ENCODE assay signal across 9 cellular contexts in the genomic region with DNA sequence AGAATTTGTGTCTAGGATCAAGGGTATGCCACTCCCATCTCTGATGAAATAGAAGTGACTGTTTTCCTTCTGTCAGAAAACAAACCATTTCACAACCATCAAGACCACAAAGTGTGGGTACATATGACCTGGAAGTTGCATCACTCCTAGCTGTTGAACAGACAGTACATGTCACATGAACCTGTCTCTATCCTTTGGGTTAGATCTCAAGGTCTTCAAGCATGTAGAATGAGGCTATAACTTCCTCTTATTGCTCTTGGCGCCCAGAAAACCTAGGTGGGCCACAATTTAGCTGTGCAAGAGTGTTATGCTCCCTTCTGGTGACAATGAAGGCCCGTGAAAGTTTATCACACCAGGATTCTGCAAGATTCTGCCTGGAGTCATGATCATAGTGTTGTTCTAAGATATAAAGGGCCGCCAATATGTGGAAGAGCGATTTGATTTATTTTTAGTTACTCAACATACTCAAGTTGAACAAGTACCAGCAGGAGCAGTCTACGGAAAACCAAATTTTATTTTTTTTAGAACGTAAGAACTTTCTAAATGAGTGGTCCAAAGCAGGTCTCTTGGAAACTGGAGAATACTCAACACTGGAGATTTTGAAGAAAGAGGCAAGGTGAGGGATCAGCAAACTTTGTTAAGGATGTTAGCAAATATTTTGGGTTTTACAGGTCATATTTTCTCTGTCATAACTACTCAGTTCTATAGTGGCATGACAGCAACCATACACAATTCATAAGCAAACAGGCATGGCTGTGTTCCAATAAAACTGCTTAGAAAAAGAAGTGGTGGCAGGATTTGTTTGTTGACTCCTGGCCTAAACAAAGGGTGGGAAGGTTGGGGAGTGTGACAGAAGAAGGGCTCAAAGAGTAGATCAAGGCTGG.
A peak's percentile ranks its signal among the peaks of the same experiment; 100 is the strongest.
DNase-seq lines count a peak whose midpoint lies in the region; ATAC-seq and TF ChIP-seq lines count a peak whose summit lies in the region.
"Had no signal": no experiment of that assay in that cellular context is flagged by ENCODE, and none has a peak within 500 bp of the region (broad histone marks: within the 10 kb centered on the region; RNA-seq: fewer than 3 reads in every experiment).

No MANE protein-coding gene starts in this region.

- H3K27me3 ChIP-seq in mammary epithelial cell (ENCODE audit: insufficient read depth, low read length), result no peaks in the 10 kb centered on the region
- H3K27me3 ChIP-seq: colonic mucosa had no signal

- H3K4me3 ChIP-seq in NB4 (ENCODE audit: low read depth, low read length), result peak overlapping the region; percentile 22
- H3K4me3 ChIP-seq in mammary epithelial cell (replicated peaks in 1 of 3; ENCODE audit: insufficient read depth in 1 of 3, low read depth in 2 of 3, low read length in 3 of 3), result no peak overlapping the region
- H3K4me3 ChIP-seq: colonic mucosa had no signal

- ATAC-seq in natural killer cell (peak in 2 of 3 donors; percentile 55 to 78), GM19395 (IDR thresholded peaks at IDR 0.05; ENCODE audit: unreplicated experiment) (no peak), HG02884 (IDR thresholded peaks at IDR 0.05; ENCODE audit: unreplicated experiment) (no peak)

- no peak for TF ChIP-seq POLR2A in NB4 (IDR thresholded peaks at IDR 0.05; ENCODE audit: extremely low read depth, insufficient read length)

- H3K27ac ChIP-seq in mammary epithelial cell (ENCODE audit: insufficient read depth, low read depth, low read length), result no peak overlapping the region
- H3K27ac ChIP-seq: colonic mucosa had no signal

- 97% methylated on average over 6 of the region's 6 CpGs for WGBS in mammary epithelial cell (ENCODE audit: low coverage, missing lambda C conversion rate)

- peak; percentile 45 for DNase-seq in EH (ENCODE audit: low read depth)
- peak; percentile 100 for DNase-seq in NB4 (ENCODE audit: low read depth)
- peak; percentile 73 for DNase-seq in mammary epithelial cell
- DNase-seq in natural killer cell, result no peak
- DNase-seq in kidney glomerular epithelial cell (lab: John Stamatoyannopoulos, UW), result no peak
- no peak for DNase-seq in NCI-H446 treated with DMSO at 0.1 percent for 48 hours (lab: John Stamatoyannopoulos, UW)
- DNase-seq: colonic mucosa had no signal

- no peaks in the 10 kb centered on the region for H3K9me3 ChIP-seq in mammary epithelial cell (replicated peaks; ENCODE audit: insufficient read depth, low read length)
- H3K9me3 ChIP-seq: colonic mucosa had no signal

- in situ Hi-C loops in mammary epithelial cell (cut with MboI; ENCODE audit: low sequenced_read_pairs in 2 of 2), result no loop called here

- no peak overlapping the region for H2AFZ ChIP-seq in mammary epithelial cell (ENCODE audit: low read depth, low read length)

- CTCF ChIA-PET in mammary epithelial cell (lab: Charles Lee; ENCODE audit: low non-redundant PET), result no interaction called here

- no peak overlapping the region for H3K9ac ChIP-seq in mammary epithelial cell (ENCODE audit: insufficient read depth, low read length)

- H3K4me2 ChIP-seq in mammary epithelial cell (ENCODE audit: insufficient read depth, low read depth, low read length), result no peak overlapping the region

- peaks cover 0 to 8% of the 10 kb centered on the region in 2 donors for H3K4me1 Mint-ChIP-seq in natural killer cell

- BruUV-seq in mammary epithelial cell (replicated peaks; lab: Mats Ljungman, UMichigan), result no TSS peak

- no peaks in the 10 kb centered on the region for H3K36me3 Mint-ChIP-seq in natural killer cell

- intact Hi-C loops in mammary epithelial cell (cut with micrococcal nuclease), result no loop called here
- intact Hi-C loops in natural killer cell (cut with micrococcal nuclease), result no loop called here

- dilution Hi-C loops in mammary epithelial cell (cut with HindIII; ENCODE audit: low sequenced_read_pairs), result no loop called here

- no peak overlapping the region for H3K4me3 Mint-ChIP-seq in natural killer cell

- H3K27ac Mint-ChIP-seq in natural killer cell, result no peak overlapping the region

- peaks cover 5 to 9% of the 10 kb centered on the region in 2 donors for H3K27me3 Mint-ChIP-seq in natural killer cell (ENCODE audit: low read depth in 2 of 2)

- TF ChIP-seq CTCF in NB4 (IDR thresholded peaks at IDR 0.05; ENCODE audit: low read depth, low read length) (no peak), mammary epithelial cell (conservative IDR thresholded peaks at IDR 0.05 in 1 of 2, IDR thresholded peaks at IDR 0.05 in 1 of 2; ENCODE audit: extremely low read depth in 1 of 2, insufficient read depth in 1 of 2, low read depth in 1 of 2, low read length in 2 of 2) (no peak), natural killer cell (IDR thresholded peaks at IDR 0.05) (no peak)

- H3K4me1 ChIP-seq in mammary epithelial cell (ENCODE audit: insufficient read depth, low read length), result peaks cover 3% of the 10 kb centered on the region
- H3K4me1 ChIP-seq: colonic mucosa had no signal

- H3K9me3 Mint-ChIP-seq in natural killer cell, result no peaks in the 10 kb centered on the region

- H4K20me1 ChIP-seq in mammary epithelial cell (ENCODE audit: insufficient read depth, low read length), result no peaks in the 10 kb centered on the region

- no peaks in the 10 kb centered on the region for H3K36me3 ChIP-seq in mammary epithelial cell (ENCODE audit: insufficient read depth, low read length)
- H3K36me3 ChIP-seq: colonic mucosa had no signal

- H3K79me2 ChIP-seq in mammary epithelial cell (ENCODE audit: insufficient read depth, low read length), result no peaks in the 10 kb centered on the region

Comparison
In these comparisons a context has a peak if more than half of its experiments do, and no peak if none do; other contexts are left out.
1. DNase-seq: peak in EH (single experiment), NB4 (single experiment) and mammary epithelial cell (single experiment); none in natural killer cell (single experiment), kidney glomerular epithelial cell (single experiment) and NCI-H446 treated with DMSO at 0.1 percent for 48 hours (single experiment).
2. ATAC-seq: peak in natural killer cell (2 of 3); none in GM19395 (single experiment) and HG02884 (single experiment).